In the genomic region with DNA sequence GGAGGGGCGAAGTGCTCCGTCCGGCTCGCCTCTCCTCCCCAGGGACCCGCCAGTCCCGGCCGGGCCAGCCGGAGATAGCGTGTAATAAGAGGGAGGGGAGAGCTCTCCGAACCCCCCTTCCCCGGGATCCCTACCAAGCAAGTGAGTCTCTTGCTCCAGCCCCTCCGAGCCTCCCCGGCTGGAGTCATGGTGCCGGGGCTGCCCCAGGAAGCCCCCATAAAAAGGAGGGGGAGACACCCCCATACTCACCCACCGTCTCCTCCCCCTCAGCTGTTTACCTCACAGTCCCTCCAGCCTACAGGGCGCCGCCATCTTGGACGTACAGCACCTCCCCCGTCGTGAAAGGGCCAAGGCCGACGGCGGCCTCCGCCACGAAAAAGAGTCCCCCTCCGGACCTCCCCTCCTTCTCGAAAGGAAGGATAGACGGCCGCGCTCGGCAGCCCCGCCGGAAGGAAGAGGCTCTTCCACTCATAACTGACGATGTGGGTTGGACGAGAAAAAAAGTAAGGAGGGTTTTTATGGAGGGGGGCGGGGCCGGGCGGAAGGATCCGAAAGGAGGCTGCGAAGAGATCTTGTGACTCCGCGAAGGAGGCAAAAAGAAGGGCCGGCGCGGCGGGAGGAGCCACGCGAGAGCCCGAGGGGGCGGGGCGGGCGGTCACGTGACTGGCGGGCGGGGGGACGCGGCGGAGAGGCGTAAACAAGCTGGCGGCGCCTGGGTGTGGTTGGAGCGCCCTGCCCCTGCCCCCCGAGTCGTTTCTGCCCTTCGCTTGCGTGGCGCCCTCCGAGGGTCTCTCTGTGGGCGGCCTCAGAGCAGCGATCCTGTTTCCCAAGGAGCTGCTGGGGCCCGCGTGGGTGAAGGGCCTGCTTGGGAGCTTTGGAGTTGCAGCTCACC, we compare ENCODE assay signal across 1 cellular context.
TF ChIP-seq lines count a peak whose summit lies in the region.

A gene (minus strand): TSS at position 323 of the 892 bp plus-strand sequence. CDS start 15,744 bp downstream, outside the sequence.

TF ChIP-seq in HepG2, 621 proteins besides CTCF, POLR2A, EP300 and RAD21 (continued from another document and continues in another):
- TF ChIP-seq, protein P1, sequence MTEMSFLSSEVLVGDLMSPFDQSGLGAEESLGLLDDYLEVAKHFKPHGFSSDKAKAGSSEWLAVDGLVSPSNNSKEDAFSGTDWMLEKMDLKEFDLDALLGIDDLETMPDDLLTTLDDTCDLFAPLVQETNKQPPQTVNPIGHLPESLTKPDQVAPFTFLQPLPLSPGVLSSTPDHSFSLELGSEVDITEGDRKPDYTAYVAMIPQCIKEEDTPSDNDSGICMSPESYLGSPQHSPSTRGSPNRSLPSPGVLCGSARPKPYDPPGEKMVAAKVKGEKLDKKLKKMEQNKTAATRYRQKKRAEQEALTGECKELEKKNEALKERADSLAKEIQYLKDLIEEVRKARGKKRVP (CRISPR knock-in tag; IDR thresholded peaks at IDR 0.05), result peak in 1 of 2 experiments; percentile 56; a peak in 2 of 4 replicates
- TF ChIP-seq, protein P2, sequence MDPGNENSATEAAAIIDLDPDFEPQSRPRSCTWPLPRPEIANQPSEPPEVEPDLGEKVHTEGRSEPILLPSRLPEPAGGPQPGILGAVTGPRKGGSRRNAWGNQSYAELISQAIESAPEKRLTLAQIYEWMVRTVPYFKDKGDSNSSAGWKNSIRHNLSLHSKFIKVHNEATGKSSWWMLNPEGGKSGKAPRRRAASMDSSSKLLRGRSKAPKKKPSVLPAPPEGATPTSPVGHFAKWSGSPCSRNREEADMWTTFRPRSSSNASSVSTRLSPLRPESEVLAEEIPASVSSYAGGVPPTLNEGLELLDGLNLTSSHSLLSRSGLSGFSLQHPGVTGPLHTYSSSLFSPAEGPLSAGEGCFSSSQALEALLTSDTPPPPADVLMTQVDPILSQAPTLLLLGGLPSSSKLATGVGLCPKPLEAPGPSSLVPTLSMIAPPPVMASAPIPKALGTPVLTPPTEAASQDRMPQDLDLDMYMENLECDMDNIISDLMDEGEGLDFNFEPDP (CRISPR knock-in tag; conservative IDR thresholded peaks at IDR 0.05), result 0 out of 2 replicates have a peak, but pooled peaks have one; percentile 73
- TF ChIP-seq ZNF441 (CRISPR knock-in tag; IDR thresholded peaks at IDR 0.05; ENCODE audit: borderline replicate concordance) (peak; percentile 79), ZNF891 (CRISPR knock-in tag; IDR thresholded peaks at IDR 0.05) (peak; percentile 74; the same call in 1 of the 2 replicates), ERF (CRISPR knock-in tag; IDR thresholded peaks at IDR 0.05) (no peak; the same call in 1 of the 2 replicates), GABPB1 (CRISPR knock-in tag; IDR thresholded peaks at IDR 0.05) (peak; percentile 82), YY1 (IDR thresholded peaks at IDR 0.05; ENCODE audit: insufficient read depth, insufficient replicate concordance, low read depth, low read length) (peak; percentile 98), CBX2 (IDR thresholded peaks at IDR 0.05; ENCODE audit: low read depth, low read length) (no peak), CBX2 (CRISPR knock-in tag; IDR thresholded peaks at IDR 0.05; ENCODE audit: low read depth) (no peak), PITX1 (CRISPR knock-in tag; IDR thresholded peaks at IDR 0.05) (peak; percentile 65; the same call in 1 of the 2 replicates), ZKSCAN8 (CRISPR knock-in tag; IDR thresholded peaks at IDR 0.05; ENCODE audit: borderline replicate concordance) (no peak), ZNF446 (CRISPR knock-in tag; IDR thresholded peaks at IDR 0.05) (0 out of 2 replicates have a peak, but pooled peaks have one; percentile 40), ZNF317 (CRISPR knock-in tag; IDR thresholded peaks at IDR 0.05) (no peak), NRL (CRISPR knock-in tag; IDR thresholded peaks at IDR 0.05; ENCODE audit: borderline replicate concordance) (peak; percentile 65; the same call in 1 of the 2 replicates), REXO4 (CRISPR knock-in tag; IDR thresholded peaks at IDR 0.05; ENCODE audit: borderline replicate concordance) (no peak), FIP1L1 (IDR thresholded peaks at IDR 0.05; ENCODE audit: borderline replicate concordance, insufficient read depth, low read depth, low read length) (0 out of 2 replicates have a peak, but pooled peaks have one; percentile 47), ZNF83 (CRISPR knock-in tag; IDR thresholded peaks at IDR 0.05; ENCODE audit: borderline replicate concordance) (0 out of 2 replicates have a peak, but pooled peaks have one; percentile 31), EHMT2 (IDR thresholded peaks at IDR 0.05; ENCODE audit: borderline replicate concordance, low read depth, low read length) (no peak), NFIB (CRISPR knock-in tag; IDR thresholded peaks at IDR 0.05; ENCODE audit: borderline replicate concordance) (no peak), FOXM1 (CRISPR knock-in tag; IDR thresholded peaks at IDR 0.05) (no peak), KMT2A (CRISPR knock-in tag; IDR thresholded peaks at IDR 0.05) (peak; percentile 57), GATA4 (IDR thresholded peaks at IDR 0.05; ENCODE audit: borderline replicate concordance, low read depth) (peak; percentile 67; the same call in 1 of the 2 replicates), FOXP1 (IDR thresholded peaks at IDR 0.05) (peak; percentile 22; the same call in 1 of the 2 replicates), FOXP1 (CRISPR knock-in tag; IDR thresholded peaks at IDR 0.05) (no peak), ZNF737 (CRISPR knock-in tag; IDR thresholded peaks at IDR 0.05; ENCODE audit: borderline replicate concordance) (no peak), ZNF33B (CRISPR knock-in tag; IDR thresholded peaks at IDR 0.05) (peak; percentile 89; the same call in 1 of the 2 replicates), JUN (CRISPR knock-in tag; IDR thresholded peaks at IDR 0.05) (no peak), CREB1 (IDR thresholded peaks at IDR 0.05) (peak; percentile 85), CREB1 (CRISPR knock-in tag; IDR thresholded peaks at IDR 0.05) (peak; percentile 91), ZNF564 (CRISPR knock-in tag; IDR thresholded peaks at IDR 0.05) (peak; percentile 83; the same call in 1 of the 2 replicates), KDM3A (CRISPR knock-in tag; IDR thresholded peaks at IDR 0.05; ENCODE audit: low read depth) (peak; percentile 52; the same call in 1 of the 2 replicates), TBX3 (IDR thresholded peaks at IDR 0.05; ENCODE audit: borderline replicate concordance) (peak; percentile 87; the same call in 1 of the 2 replicates), SALL2 (CRISPR knock-in tag; IDR thresholded peaks at IDR 0.05) (no peak; the same call in 1 of the 2 replicates), HMGA1 (CRISPR knock-in tag; conservative IDR thresholded peaks at IDR 0.05) (no peak), ARID2 (CRISPR knock-in tag; IDR thresholded peaks at IDR 0.05; ENCODE audit: borderline replicate concordance) (0 out of 2 replicates have a peak, but pooled peaks have one; percentile 37)
- TF ChIP-seq, protein P3, sequence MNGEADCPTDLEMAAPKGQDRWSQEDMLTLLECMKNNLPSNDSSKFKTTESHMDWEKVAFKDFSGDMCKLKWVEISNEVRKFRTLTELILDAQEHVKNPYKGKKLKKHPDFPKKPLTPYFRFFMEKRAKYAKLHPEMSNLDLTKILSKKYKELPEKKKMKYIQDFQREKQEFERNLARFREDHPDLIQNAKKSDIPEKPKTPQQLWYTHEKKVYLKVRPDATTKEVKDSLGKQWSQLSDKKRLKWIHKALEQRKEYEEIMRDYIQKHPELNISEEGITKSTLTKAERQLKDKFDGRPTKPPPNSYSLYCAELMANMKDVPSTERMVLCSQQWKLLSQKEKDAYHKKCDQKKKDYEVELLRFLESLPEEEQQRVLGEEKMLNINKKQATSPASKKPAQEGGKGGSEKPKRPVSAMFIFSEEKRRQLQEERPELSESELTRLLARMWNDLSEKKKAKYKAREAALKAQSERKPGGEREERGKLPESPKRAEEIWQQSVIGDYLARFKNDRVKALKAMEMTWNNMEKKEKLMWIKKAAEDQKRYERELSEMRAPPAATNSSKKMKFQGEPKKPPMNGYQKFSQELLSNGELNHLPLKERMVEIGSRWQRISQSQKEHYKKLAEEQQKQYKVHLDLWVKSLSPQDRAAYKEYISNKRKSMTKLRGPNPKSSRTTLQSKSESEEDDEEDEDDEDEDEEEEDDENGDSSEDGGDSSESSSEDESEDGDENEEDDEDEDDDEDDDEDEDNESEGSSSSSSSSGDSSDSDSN (CRISPR knock-in tag; IDR thresholded peaks at IDR 0.05), result 0 out of 2 replicates have a peak, but pooled peaks have one; percentile 67
- TF ChIP-seq, protein P4, sequence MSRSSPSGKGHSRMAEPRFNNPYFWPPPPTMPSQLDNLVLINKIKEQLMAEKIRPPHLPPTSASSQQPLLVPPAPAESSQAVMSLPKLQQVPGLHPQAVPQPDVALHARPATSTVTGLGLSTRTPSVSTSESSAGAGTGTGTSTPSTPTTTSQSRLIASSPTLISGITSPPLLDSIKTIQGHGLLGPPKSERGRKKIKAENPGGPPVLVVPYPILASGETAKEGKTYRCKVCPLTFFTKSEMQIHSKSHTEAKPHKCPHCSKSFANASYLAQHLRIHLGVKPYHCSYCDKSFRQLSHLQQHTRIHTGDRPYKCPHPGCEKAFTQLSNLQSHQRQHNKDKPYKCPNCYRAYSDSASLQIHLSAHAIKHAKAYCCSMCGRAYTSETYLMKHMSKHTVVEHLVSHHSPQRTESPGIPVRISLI (CRISPR knock-in tag; IDR thresholded peaks at IDR 0.05; ENCODE audit: borderline replicate concordance), result no peak
- TF ChIP-seq, protein P5, sequence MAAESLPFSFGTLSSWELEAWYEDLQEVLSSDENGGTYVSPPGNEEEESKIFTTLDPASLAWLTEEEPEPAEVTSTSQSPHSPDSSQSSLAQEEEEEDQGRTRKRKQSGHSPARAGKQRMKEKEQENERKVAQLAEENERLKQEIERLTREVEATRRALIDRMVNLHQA (CRISPR knock-in tag; IDR thresholded peaks at IDR 0.05), result no peak
- TF ChIP-seq, protein P6, sequence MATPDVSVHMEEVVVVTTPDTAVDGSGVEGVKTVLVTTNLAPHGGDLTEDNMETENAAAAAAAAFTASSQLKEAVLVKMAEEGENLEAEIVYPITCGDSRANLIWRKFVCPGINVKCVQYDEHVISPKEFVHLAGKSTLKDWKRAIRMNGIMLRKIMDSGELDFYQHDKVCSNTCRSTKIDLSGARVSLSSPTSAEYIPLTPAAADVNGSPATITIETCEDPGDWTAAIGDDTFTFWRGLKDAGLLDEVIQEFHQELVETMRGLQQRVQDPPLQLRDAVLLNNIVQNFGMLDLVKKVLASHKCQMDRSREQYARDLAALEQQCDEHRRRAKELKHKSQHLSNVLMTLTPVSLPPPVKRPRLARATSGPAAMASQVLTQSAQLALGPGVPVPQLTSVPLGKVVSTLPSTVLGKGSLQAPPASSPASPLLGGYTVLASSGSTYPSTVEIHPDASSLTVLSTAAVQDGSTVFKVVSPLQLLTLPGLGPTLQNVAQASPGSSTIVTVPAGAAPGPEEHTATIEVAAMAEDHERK (CRISPR knock-in tag; IDR thresholded peaks at IDR 0.05; ENCODE audit: low read depth), result peak; percentile 57; the same call in 1 of the 2 replicates
- TF ChIP-seq, protein P7, sequence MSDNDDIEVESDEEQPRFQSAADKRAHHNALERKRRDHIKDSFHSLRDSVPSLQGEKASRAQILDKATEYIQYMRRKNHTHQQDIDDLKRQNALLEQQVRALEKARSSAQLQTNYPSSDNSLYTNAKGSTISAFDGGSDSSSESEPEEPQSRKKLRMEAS (IDR thresholded peaks at IDR 0.05), result no peak; the same call in 1 of the 2 replicates
- TF ChIP-seq, protein P8, sequence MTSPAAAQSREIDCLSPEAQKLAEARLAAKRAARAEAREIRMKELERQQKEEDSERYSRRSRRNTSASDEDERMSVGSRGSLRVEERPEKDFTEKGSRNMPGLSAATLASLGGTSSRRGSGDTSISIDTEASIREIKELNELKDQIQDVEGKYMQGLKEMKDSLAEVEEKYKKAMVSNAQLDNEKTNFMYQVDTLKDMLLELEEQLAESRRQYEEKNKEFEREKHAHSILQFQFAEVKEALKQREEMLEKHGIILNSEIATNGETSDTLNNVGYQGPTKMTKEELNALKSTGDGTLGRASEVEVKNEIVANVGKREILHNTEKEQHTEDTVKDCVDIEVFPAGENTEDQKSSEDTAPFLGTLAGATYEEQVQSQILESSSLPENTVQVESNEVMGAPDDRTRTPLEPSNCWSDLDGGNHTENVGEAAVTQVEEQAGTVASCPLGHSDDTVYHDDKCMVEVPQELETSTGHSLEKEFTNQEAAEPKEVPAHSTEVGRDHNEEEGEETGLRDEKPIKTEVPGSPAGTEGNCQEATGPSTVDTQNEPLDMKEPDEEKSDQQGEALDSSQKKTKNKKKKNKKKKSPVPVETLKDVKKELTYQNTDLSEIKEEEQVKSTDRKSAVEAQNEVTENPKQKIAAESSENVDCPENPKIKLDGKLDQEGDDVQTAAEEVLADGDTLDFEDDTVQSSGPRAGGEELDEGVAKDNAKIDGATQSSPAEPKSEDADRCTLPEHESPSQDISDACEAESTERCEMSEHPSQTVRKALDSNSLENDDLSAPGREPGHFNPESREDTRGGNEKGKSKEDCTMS (CRISPR knock-in tag; conservative IDR thresholded peaks at IDR 0.05), result no peak
